8 cellular contexts compared by ENCODE assay signal in genomic region chr7:144818516-144818915, GRCh38. TPM values are rescaled to one million over a fixed set of nuclear protein-coding genes. Genes with fewer than 3 reads are reported as not detected.
DNase-seq lines count a peak whose midpoint lies in the region; ATAC-seq and TF ChIP-seq lines count a peak whose summit lies in the region.

No MANE protein-coding gene starts in this region.

- ATAC-seq in GM19025 (IDR thresholded peaks at IDR 0.05; ENCODE audit: low read depth, unreplicated experiment) (peak; percentile 77), HG02981 (IDR thresholded peaks at IDR 0.05; ENCODE audit: unreplicated experiment) (peak; percentile 66), PC-3 (no peak)
- peak; percentile 69 for ATAC-seq in activated CD8-positive, alpha-beta T cell treated with anti-CD3 and anti-CD28 coated beads for 36 hours
- ATAC-seq in naive thymus-derived CD8-positive, alpha-beta T cell, result peak; percentile 96 to 98

- H3K27ac ChIP-seq in osteoblast (ENCODE audit: low read depth, low read length), result no peak overlapping the region
- no peak overlapping the region for H3K27ac ChIP-seq in PC-3 (ENCODE audit: low read length)

- no peak for TF ChIP-seq CTCF in activated CD8-positive, alpha-beta T cell treated with anti-CD3 and anti-CD28 coated beads for 36 hours (IDR thresholded peaks at IDR 0.05)
- TF ChIP-seq CTCF in osteoblast (IDR thresholded peaks at IDR 0.05; ENCODE audit: extremely low read depth, low read depth, low read length) (no peak), PC-3 (conservative IDR thresholded peaks at IDR 0.05; ENCODE audit: low read depth, low read length) (no peak)

- H3K4me3 ChIP-seq in osteoblast (ENCODE audit: insufficient read depth, low read length) (no peak overlapping the region), PC-3 (ENCODE audit: low read length) (no peak overlapping the region)

- intact Hi-C loops in activated CD8-positive, alpha-beta T cell treated with anti-CD3 and anti-CD28 coated beads for 36 hours (cut with micrococcal nuclease), result no loop called here
- intact Hi-C loops in PC-3 (cut with micrococcal nuclease), result no loop called here

- H3K27me3 Mint-ChIP-seq in activated CD8-positive, alpha-beta T cell treated with anti-CD3 and anti-CD28 coated beads for 36 hours, result no peaks in the 10 kb centered on the region
- no peaks in the 10 kb centered on the region for H3K27me3 Mint-ChIP-seq in naive thymus-derived CD8-positive, alpha-beta T cell

- CTCF ChIA-PET in activated CD8-positive, alpha-beta T cell treated with anti-CD3 and anti-CD28 coated beads for 36 hours (lab: Charles Lee), result interaction anchor here (0.9 to 1.9 kb wide), 3 partner anchors 16 to 33 kb away, joined by 3 to 5 read pairs (median 4); partner anchors contain the start of gene TPK1
- CTCF ChIA-PET in PC-3 (lab: Charles Lee), result no interaction called here

- H3K36me3 ChIP-seq in osteoblast (ENCODE audit: insufficient read depth, low read length), result no peaks in the 10 kb centered on the region
- H3K36me3 ChIP-seq in PC-3 (ENCODE audit: low read depth, low read length), result no peaks in the 10 kb centered on the region

- no peak overlapping the region for H2AFZ ChIP-seq in osteoblast (ENCODE audit: low read length)
- no peak overlapping the region for H2AFZ ChIP-seq in PC-3 (ENCODE audit: low read length)

- no peak overlapping the region for H3K4me3 Mint-ChIP-seq in activated CD8-positive, alpha-beta T cell treated with anti-CD3 and anti-CD28 coated beads for 36 hours
- H3K4me3 Mint-ChIP-seq in naive thymus-derived CD8-positive, alpha-beta T cell, result peak overlapping the region; percentile 46 to 76 (median 60)

- no peaks in the 10 kb centered on the region for H4K20me1 ChIP-seq in osteoblast (ENCODE audit: insufficient read depth, low read length)
- no peaks in the 10 kb centered on the region for H4K20me1 ChIP-seq in PC-3 (ENCODE audit: low read length)

- peak overlapping the region; percentile 86 for H3K27ac Mint-ChIP-seq in activated CD8-positive, alpha-beta T cell treated with anti-CD3 and anti-CD28 coated beads for 36 hours
- peak overlapping the region; percentile 92 to 98 (median 94) for H3K27ac Mint-ChIP-seq in naive thymus-derived CD8-positive, alpha-beta T cell

- H3K9me3 ChIP-seq in osteoblast (ENCODE audit: low read depth, low read length), result no peaks in the 10 kb centered on the region
- H3K9me3 ChIP-seq in PC-3 (ENCODE audit: low read length), result no peaks in the 10 kb centered on the region

- peaks cover 4% of the 10 kb centered on the region for H3K9me3 Mint-ChIP-seq in activated CD8-positive, alpha-beta T cell treated with anti-CD3 and anti-CD28 coated beads for 36 hours
- peaks cover 0 to 8% (median 0%) of the 10 kb centered on the region in 9 donors for H3K9me3 Mint-ChIP-seq in naive thymus-derived CD8-positive, alpha-beta T cell

- no peak overlapping the region for H3K9ac ChIP-seq in PC-3 (ENCODE audit: low read length)

- H3K79me2 ChIP-seq in osteoblast (ENCODE audit: insufficient read depth, low read length) (no peaks in the 10 kb centered on the region), PC-3 (ENCODE audit: low read length) (no peaks in the 10 kb centered on the region)

- H3K4me2 ChIP-seq in osteoblast (ENCODE audit: insufficient read depth, low read length) (no peak overlapping the region), PC-3 (ENCODE audit: low read length) (no peak overlapping the region)

- no TSS peak for BruUV-seq in PC-3 (replicated peaks; lab: Mats Ljungman, UMichigan)

- H3K9me2 ChIP-seq in PC-3 (replicated peaks; ENCODE audit: low read length), result no peaks in the 10 kb centered on the region

- H3K4me1 ChIP-seq in osteoblast (ENCODE audit: insufficient read depth, low read length) (peaks cover 2% of the 10 kb centered on the region), PC-3 (ENCODE audit: insufficient read depth, low read length) (0 out of 2 replicates have a peak, but pooled peaks cover 3% of the 10 kb centered on the region)

- H3F3A ChIP-seq in PC-3 (ENCODE audit: low read length, unreplicated experiment), result no peaks in the 10 kb centered on the region

- peaks cover 30% of the 10 kb centered on the region for H3K36me3 Mint-ChIP-seq in activated CD8-positive, alpha-beta T cell treated with anti-CD3 and anti-CD28 coated beads for 36 hours (ENCODE audit: low read depth)
- peaks cover 0 to 12% (median 0%) of the 10 kb centered on the region in 3 donors for H3K36me3 Mint-ChIP-seq in naive thymus-derived CD8-positive, alpha-beta T cell

- peaks cover 73% of the 10 kb centered on the region for H3K4me1 Mint-ChIP-seq in activated CD8-positive, alpha-beta T cell treated with anti-CD3 and anti-CD28 coated beads for 36 hours (ENCODE audit: low read depth)
- H3K4me1 Mint-ChIP-seq in naive thymus-derived CD8-positive, alpha-beta T cell, result peaks cover 44 to 81% (median 74%) of the 10 kb centered on the region in 4 donors

- POLR2A ChIA-PET in activated CD8-positive, alpha-beta T cell treated with anti-CD3 and anti-CD28 coated beads for 36 hours (lab: Charles Lee), result interaction anchor here (0.8 to 4.2 kb wide), 2 partner anchors 12 to 17 kb away, joined by 3 to 34 read pairs; partner anchors contain the start of gene TPK1
- POLR2A ChIA-PET in naive thymus-derived CD8-positive, alpha-beta T cell (lab: Charles Lee), result interaction anchor here (0.8 to 11.2 kb wide), 4 partner anchors 8 to 79 kb away, joined by 3 to 307 read pairs (median 4); partner anchors contain the start of gene TPK1
- POLR2A ChIA-PET in PC-3 (lab: Charles Lee; ENCODE audit: unreplicated experiment), result no interaction called here

- H3K27me3 ChIP-seq in osteoblast (ENCODE audit: insufficient read depth, low read length), result no peaks in the 10 kb centered on the region
- no peaks in the 10 kb centered on the region for H3K27me3 ChIP-seq in PC-3 (ENCODE audit: low read length)

- peak; percentile 67 for DNase-seq in activated CD8-positive, alpha-beta T cell treated with anti-CD3 and anti-CD28 coated beads for 36 hours
- peak; percentile 16 to 81 (median 62) for DNase-seq in naive thymus-derived CD8-positive, alpha-beta T cell
- DNase-seq in GM03348 (ENCODE audit: low spot score) (no peak), osteoblast (ENCODE audit: insufficient read length, low spot score, missing footprints) (no peak), NK-92 (lab: John Stamatoyannopoulos, UW; ENCODE audit: unreplicated experiment) (no peak), PC-3 (no peak)

RNA-seq across cellular contexts. Expression of gene TPK1, which starts 17.3 kb away (rescaled TPM):
- total RNA-seq in activated CD8-positive, alpha-beta T cell treated with anti-CD3 and anti-CD28 coated beads for 36 hours, result 10 to 100 TPM; 15.5 to 15.8 TPM
- 10 to 100 TPM; 32.2 to 32.6 TPM for total RNA-seq in naive thymus-derived CD8-positive, alpha-beta T cell
- 10 to 100 TPM; 26.1 to 26.6 (median 26.2) TPM for polyA plus RNA-seq in naive thymus-derived CD8-positive, alpha-beta T cell
- total RNA-seq in osteoblast (6.9 and 9.4 TPM in 2 replicates), PC-3 (2014; rRNA removed) (1.3 and 4.5 TPM in 2 replicates)

Comparison
In these comparisons a context has a peak if more than half of its experiments do, and no peak if none do; other contexts are left out.
1. DNase-seq: peak in activated CD8-positive, alpha-beta T cell treated with anti-CD3 and anti-CD28 coated beads for 36 hours (single experiment) and naive thymus-derived CD8-positive, alpha-beta T cell (10 of 10); none in GM03348 (single experiment), osteoblast (single experiment), NK-92 (single experiment) and PC-3 (single experiment).